In genomic region chr1:211788626-211789025, GRCh38 we compare ENCODE assay signal across 28 cellular contexts.
DNase-seq lines count a peak whose midpoint lies in the region; ATAC-seq and TF ChIP-seq lines count a peak whose summit lies in the region.
"Had no signal": no experiment of that assay in that cellular context is flagged by ENCODE, and none has a peak within 500 bp of the region (broad histone marks: within the 10 kb centered on the region; RNA-seq: fewer than 3 reads in every experiment).

No MANE protein-coding gene starts in this region.

- ATAC-seq in GM21723 (IDR thresholded peaks at IDR 0.05; ENCODE audit: unreplicated experiment) (no peak), GM18498 (IDR thresholded peaks at IDR 0.05; ENCODE audit: unreplicated experiment) (no peak)
- ATAC-seq: gastrocnemius medialis; left colon; stimulated activated memory B cell treated with anti-CD40 and anti-IgM and Interleukin-4, amounts not matched to agents 10 μg/mL and 1 μg/mL and 100 μg/mL, for 72 hours had no signal

- TF ChIP-seq CTCF in fibroblast of mammary gland (conservative IDR thresholded peaks at IDR 0.05; ENCODE audit: control insufficient read depth, insufficient read depth, low read depth, low read length) = no peak

- H3K4me3 ChIP-seq in fibroblast of mammary gland (ENCODE audit: control insufficient read depth, low read depth, low read length) = no peak overlapping the region
- H3K4me3 ChIP-seq: gastrocnemius medialis, hepatocyte, MG63, neural progenitor cell, sigmoid colon, upper lobe of left lung had no signal

- peak; percentile 43 for DNase-seq in D341Med (ENCODE audit: low spot score)
- DNase-seq in NCI-H69 (lab: John Stamatoyannopoulos, UW) = peak; percentile 26
- DNase-seq in fibroblast of mammary gland (ENCODE audit: low read depth) = peak; percentile 7
- DNase-seq in pons (ENCODE audit: low spot score) = peak; percentile 41
- DNase-seq in T-helper 9 cell = no peak
- DNase-seq: activated CD4-positive, alpha-beta T cell treated with anti-CD3 and anti-CD28 coated beads for 48 hours; activated CD8-positive, alpha-beta memory T cell treated with anti-CD3 and anti-CD28 coated beads for 24 hours; activated gamma-delta T cell; activated naive CD8-positive, alpha-beta T cell treated with anti-CD3 and anti-CD28 coated beads, Interleukin-2, amount 10 ng/mL, durations not matched to agents 7 days and 5 days; CD4-positive, alpha-beta T cell; DMS53; gastrocnemius medialis; H9; KG1; left colon; MG63; NCI-H1105 treated with DMSO at 0.1 percent for 48 hours; NCI-H2081; NCI-H446 treated with DMSO at 0.1 percent for 48 hours; posterior cingulate gyrus; sigmoid colon; stimulated activated CD4-positive, alpha-beta T cell treated with anti-CD3 and anti-CD28 coated beads, Interleukin-4, amount 100 ng/mL, for 4 hours; upper lobe of left lung had no signal
